In genomic region chr20:35618372-35619131, GRCh38 we compare ENCODE assay signal across 7 cellular contexts. TPM values are rescaled to one million over a fixed set of nuclear protein-coding genes. Genes with fewer than 3 reads are reported as not detected.
DNase-seq lines count a peak whose midpoint lies in the region; ATAC-seq and TF ChIP-seq lines count a peak whose summit lies in the region.

No MANE protein-coding gene starts in this region.

- DNase-seq in GM12864 (ENCODE audit: low read depth) (no peak), NCI-H748 treated with DMSO at 0.1 percent for 48 hours (lab: John Stamatoyannopoulos, UW) (peak; percentile 24), astrocyte of the hippocampus (ENCODE audit: low read depth, low spot score) (peak; percentile 51), kidney epithelial cell (ENCODE audit: low read depth) (no peak), SKM-1 treated with dmso at 0.1 percent for 144 hours (lab: John Stamatoyannopoulos, UW; ENCODE audit: unreplicated experiment) (no peak)

- no peaks in the 10 kb centered on the region for H3K9me3 ChIP-seq in thymus (ENCODE audit: control insufficient read depth)

- H3K36me3 ChIP-seq in kidney epithelial cell (ENCODE audit: control insufficient read depth, insufficient read depth, low read length) (peaks cover 1% of the 10 kb centered on the region), thymus (ENCODE audit: control insufficient read depth, insufficient read depth) (peaks cover 10% of the 10 kb centered on the region)

- H3K4me3 ChIP-seq in GM12864 (ENCODE audit: low read depth, low read length) (peak overlapping the region; percentile 74), kidney epithelial cell (ENCODE audit: low read depth, low read length) (peak overlapping the region; percentile 48), thymus (ENCODE audit: low read length) (peak overlapping the region; percentile 49)

- no peak overlapping the region for H3K27ac ChIP-seq in thymus (ENCODE audit: low read depth)

- no peak for ATAC-seq in GM21515 (IDR thresholded peaks at IDR 0.05; ENCODE audit: unreplicated experiment)

- H3K4me1 ChIP-seq in thymus (ENCODE audit: control insufficient read depth, insufficient read depth, low read length): peaks cover 25% of the 10 kb centered on the region

- TF ChIP-seq CTCF in GM12864 (IDR thresholded peaks at IDR 0.05; ENCODE audit: low read depth, low read length, missing control alignments) (no peak), kidney epithelial cell (IDR thresholded peaks at IDR 0.05; ENCODE audit: insufficient read depth, low read length, poor library complexity, severe bottlenecking) (no peak)

- WGBS in thymus: 12% methylated on average over 34 of the region's 34 CpGs

- H3K27me3 ChIP-seq in kidney epithelial cell (ENCODE audit: control insufficient read depth, insufficient read depth, low read length) (no peaks in the 10 kb centered on the region), thymus (ENCODE audit: control insufficient read depth, insufficient read depth) (peaks cover 22% of the 10 kb centered on the region)

RNA-seq across cellular contexts. Expression of gene SPAG4, which starts 2.9 kb away (rescaled TPM):
- total RNA-seq in kidney epithelial cell: 2.6 and 7.9 TPM in 2 replicates
- 4.4 TPM for polyA plus RNA-seq in thymus

RNA-seq across cellular contexts. Expression of gene CPNE1, which starts 46.1 kb away (rescaled TPM):
- 109 and 158 TPM in 2 replicates for total RNA-seq in kidney epithelial cell
- polyA plus RNA-seq in thymus: 238 TPM

RNA-seq across cellular contexts. Expression of gene RBM12, which starts 46.1 kb away (rescaled TPM):
- total RNA-seq in kidney epithelial cell: 35.7 and 43.2 TPM in 2 replicates
- 24.8 TPM for polyA plus RNA-seq in thymus

Comparison
In these comparisons a context has a peak if more than half of its experiments do, and no peak if none do; other contexts are left out.
1. DNase-seq: peak in NCI-H748 treated with DMSO at 0.1 percent for 48 hours (single experiment) and astrocyte of the hippocampus (single experiment); none in GM12864 (single experiment), kidney epithelial cell (single experiment) and SKM-1 treated with dmso at 0.1 percent for 144 hours (single experiment).
2. Peak in every context shown above with its lines, with median percentiles within 50 percentile points of each other: H3K4me3 ChIP-seq.